20 cellular contexts compared by ENCODE assay signal in the genomic region with DNA sequence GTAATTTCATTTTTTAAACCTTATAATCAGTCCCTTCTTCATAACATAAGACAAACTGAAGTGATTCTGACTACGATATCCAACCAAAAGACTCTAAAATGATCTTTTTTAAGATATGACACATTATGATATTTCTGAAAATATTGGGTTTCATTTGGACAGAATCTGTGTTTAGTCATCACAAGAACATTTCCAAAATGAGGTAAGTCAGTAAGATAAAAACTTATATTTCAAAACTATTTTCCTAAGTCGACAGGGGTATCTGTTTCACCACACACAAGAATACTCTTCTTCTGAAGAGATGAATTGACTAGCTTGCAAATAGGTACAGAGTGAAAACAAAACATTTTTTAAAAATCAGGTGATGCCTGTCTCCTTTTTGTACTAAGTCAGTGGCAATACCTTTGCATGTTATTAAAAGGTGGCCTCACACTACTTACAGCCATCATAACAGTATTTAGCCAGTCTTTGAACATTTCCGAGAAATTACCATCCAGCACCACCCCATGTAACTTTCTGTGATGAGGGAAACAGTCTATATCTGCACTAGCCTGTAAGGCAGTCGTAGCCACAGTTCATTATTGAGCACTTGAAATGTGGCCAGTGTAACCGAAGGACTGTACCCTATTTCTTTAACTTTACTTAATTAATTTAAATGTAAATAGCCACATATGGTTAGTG. TPM values are rescaled to one million over a fixed set of nuclear protein-coding genes. Genes with fewer than 3 reads are reported as not detected.
DNase-seq lines count a peak whose midpoint lies in the region; ATAC-seq and TF ChIP-seq lines count a peak whose summit lies in the region.
"Had no signal": no experiment of that assay in that cellular context is flagged by ENCODE, and none has a peak within 500 bp of the region (broad histone marks: within the 10 kb centered on the region; RNA-seq: fewer than 3 reads in every experiment).

No MANE protein-coding gene starts in this region.

- H3K4me1 ChIP-seq in gastroesophageal sphincter (peaks cover 0 to 55% (median 0%) of the 10 kb centered on the region in 3 donors), stomach smooth muscle (ENCODE audit: control insufficient read depth, insufficient read depth, low read length) (peaks cover 5% of the 10 kb centered on the region)

- H3K36me3 Mint-ChIP-seq in activated T-cell treated with anti-CD3 and anti-CD28 coated beads, Interleukin-2, amount 50 U/mL, for 72 hours (ENCODE audit: insufficient read depth in 2 of 2), result peaks cover 7 to 20% of the 10 kb centered on the region in 2 donors
- peaks cover 32% of the 10 kb centered on the region for H3K36me3 Mint-ChIP-seq in activated T-helper 17 cell treated with anti-CD3 and anti-CD28 coated beads, Interleukin-2, amount 50 U/mL, for 72 hours (ENCODE audit: low read depth)

- 60 to 77% methylated on average over 5 of the region's 5 CpGs for WGBS in gastroesophageal sphincter (ENCODE audit: low coverage in 1 of 2), 2 donors

- H3K27ac Mint-ChIP-seq in activated T-cell treated with anti-CD3 and anti-CD28 coated beads, Interleukin-2, amount 50 U/mL, for 72 hours, result peak overlapping the region; percentile 81
- peak overlapping the region; percentile 6 for H3K27ac Mint-ChIP-seq in activated T-helper 17 cell treated with anti-CD3 and anti-CD28 coated beads, Interleukin-2, amount 50 U/mL, for 72 hours
- H3K27ac Mint-ChIP-seq: dendritic cell treated with granulocyte-macrophage colony-stimulating factor and Interleukin-4, amounts not matched to agents 40 ng/mL and 50 ng/mL, for 4 days had no signal

- no peak for DNase-seq in activated T-cell treated with anti-CD3 and anti-CD28 coated beads, Interleukin-2, amount 50 U/mL, for 72 hours
- no peak for DNase-seq in activated T-cell treated with anti-CD3 and anti-CD28 coated beads, Interleukin-2, amount 50 U/mL, for 1 hour
- DNase-seq in GDM1 (lab: John Stamatoyannopoulos, UW) (no peak), NCI-H187 treated with DMSO at 0.1 percent for 48 hours (lab: John Stamatoyannopoulos, UW) (no peak), RKO (ENCODE audit: low spot score) (no peak)
- DNase-seq: aorta, left cardiac atrium, mucosa of descending colon, NCI-H1694 treated with DMSO at 0.1 percent for 48 hours, NCI-H524, OCI-M1, posterior cingulate gyrus, testis had no signal

- no peak for TF ChIP-seq POLR2A in gastroesophageal sphincter (IDR thresholded peaks at IDR 0.05)

- H3K27me3 ChIP-seq in gastroesophageal sphincter (no peaks in the 10 kb centered on the region), stomach smooth muscle (ENCODE audit: control insufficient read depth in 1 of 2, insufficient read depth in 2 of 2, low read length in 2 of 2) (no peaks in the 10 kb centered on the region)
- H3K27me3 ChIP-seq: hepatocyte, testis had no signal

- peaks cover 1 to 4% of the 10 kb centered on the region in 2 donors for H3K9me3 Mint-ChIP-seq in activated T-cell treated with anti-CD3 and anti-CD28 coated beads, Interleukin-2, amount 50 U/mL, for 72 hours
- H3K9me3 Mint-ChIP-seq in activated T-helper 17 cell treated with anti-CD3 and anti-CD28 coated beads, Interleukin-2, amount 50 U/mL, for 72 hours, result no peaks in the 10 kb centered on the region
- H3K9me3 Mint-ChIP-seq: dendritic cell treated with granulocyte-macrophage colony-stimulating factor and Interleukin-4, amounts not matched to agents 40 ng/mL and 50 ng/mL, for 4 days had no signal

- peaks cover 0 to 5% of the 10 kb centered on the region in 2 donors for H3K36me3 ChIP-seq in gastroesophageal sphincter
- peaks cover 0 to 5% of the 10 kb centered on the region in 2 donors for H3K36me3 ChIP-seq in stomach smooth muscle (ENCODE audit: control insufficient read depth in 2 of 2, insufficient read depth in 2 of 2, low read length in 2 of 2)

- no peaks in the 10 kb centered on the region for H3K27me3 Mint-ChIP-seq in activated T-cell treated with anti-CD3 and anti-CD28 coated beads, Interleukin-2, amount 50 U/mL, for 72 hours (ENCODE audit: low read depth)
- no peaks in the 10 kb centered on the region for H3K27me3 Mint-ChIP-seq in activated T-helper 17 cell treated with anti-CD3 and anti-CD28 coated beads, Interleukin-2, amount 50 U/mL, for 72 hours
- H3K27me3 Mint-ChIP-seq: dendritic cell treated with granulocyte-macrophage colony-stimulating factor and Interleukin-4, amounts not matched to agents 40 ng/mL and 50 ng/mL, for 4 days had no signal

- H3K4me3 ChIP-seq in gastroesophageal sphincter (no peak overlapping the region), stomach smooth muscle (ENCODE audit: low read length in 2 of 2) (no peak overlapping the region)
- H3K4me3 ChIP-seq: hepatocyte, mucosa of descending colon, SK-N-MC, testis had no signal

- H3K9me3 ChIP-seq in gastroesophageal sphincter (peaks cover 0 to 4% (median 0%) of the 10 kb centered on the region in 3 donors), stomach smooth muscle (ENCODE audit: control insufficient read depth in 2 of 2, low read length in 2 of 2) (peaks cover 0 to 5% of the 10 kb centered on the region in 2 donors)
- H3K9me3 ChIP-seq: mucosa of descending colon, testis had no signal

- no peak for TF ChIP-seq CTCF in gastroesophageal sphincter (IDR thresholded peaks at IDR 0.05)

- H3K4me1 Mint-ChIP-seq in activated T-cell treated with anti-CD3 and anti-CD28 coated beads, Interleukin-2, amount 50 U/mL, for 72 hours (ENCODE audit: low read depth), result peaks cover 57% of the 10 kb centered on the region
- peaks cover 20% of the 10 kb centered on the region for H3K4me1 Mint-ChIP-seq in activated T-helper 17 cell treated with anti-CD3 and anti-CD28 coated beads, Interleukin-2, amount 50 U/mL, for 72 hours

- peak; percentile 79 to 80 for ATAC-seq in activated T-cell treated with anti-CD3 and anti-CD28 coated beads, Interleukin-2, amount 50 U/mL, for 72 hours (replicated peaks in 1 of 2)
- ATAC-seq in activated T-helper 17 cell treated with anti-CD3 and anti-CD28 coated beads, Interleukin-2, amount 50 U/mL, for 72 hours (replicated peaks), result peak; percentile 83
- peak; percentile 42 for ATAC-seq in gastroesophageal sphincter
- ATAC-seq: esophagus mucosa had no signal

- H3K27ac ChIP-seq in gastroesophageal sphincter (peak overlapping the region; percentile 71 to 80 (median 76)), stomach smooth muscle (ENCODE audit: low read length) (peak overlapping the region; percentile 20)
- H3K27ac ChIP-seq: hepatocyte, SK-N-MC, testis had no signal

- TF ChIP-seq EP300 in gastroesophageal sphincter (IDR thresholded peaks at IDR 0.05), result no peak

- peak overlapping the region in 1 of 2 donors; percentile 19 for H3K9ac ChIP-seq in stomach smooth muscle (ENCODE audit: low read length in 2 of 2)

- peak overlapping the region; percentile 73 to 74 for H3K4me3 Mint-ChIP-seq in activated T-cell treated with anti-CD3 and anti-CD28 coated beads, Interleukin-2, amount 50 U/mL, for 72 hours
- H3K4me3 Mint-ChIP-seq in activated T-helper 17 cell treated with anti-CD3 and anti-CD28 coated beads, Interleukin-2, amount 50 U/mL, for 72 hours, result peak overlapping the region; percentile 37
- H3K4me3 Mint-ChIP-seq: dendritic cell treated with granulocyte-macrophage colony-stimulating factor and Interleukin-4, amounts not matched to agents 40 ng/mL and 50 ng/mL, for 4 days had no signal

RNA-seq across cellular contexts. Expression of a gene that starts 13.5 kb away (rescaled TPM):
- total RNA-seq in activated T-cell treated with anti-CD3 and anti-CD28 coated beads, Interleukin-2, amount 50 U/mL, for 72 hours, result 10 to 100 TPM; 37.1 to 41.0 TPM
- total RNA-seq in activated T-helper 17 cell treated with anti-CD3 and anti-CD28 coated beads, Interleukin-2, amount 50 U/mL, for 72 hours, result 10 to 100 TPM; 21.5 to 27.9 TPM
- total RNA-seq in gastroesophageal sphincter, result 10 to 100 TPM; 35.3 to 58.0 (median 47.0) TPM
